Comparison of ENCODE assay signal across 1 cellular context in the genomic region with DNA sequence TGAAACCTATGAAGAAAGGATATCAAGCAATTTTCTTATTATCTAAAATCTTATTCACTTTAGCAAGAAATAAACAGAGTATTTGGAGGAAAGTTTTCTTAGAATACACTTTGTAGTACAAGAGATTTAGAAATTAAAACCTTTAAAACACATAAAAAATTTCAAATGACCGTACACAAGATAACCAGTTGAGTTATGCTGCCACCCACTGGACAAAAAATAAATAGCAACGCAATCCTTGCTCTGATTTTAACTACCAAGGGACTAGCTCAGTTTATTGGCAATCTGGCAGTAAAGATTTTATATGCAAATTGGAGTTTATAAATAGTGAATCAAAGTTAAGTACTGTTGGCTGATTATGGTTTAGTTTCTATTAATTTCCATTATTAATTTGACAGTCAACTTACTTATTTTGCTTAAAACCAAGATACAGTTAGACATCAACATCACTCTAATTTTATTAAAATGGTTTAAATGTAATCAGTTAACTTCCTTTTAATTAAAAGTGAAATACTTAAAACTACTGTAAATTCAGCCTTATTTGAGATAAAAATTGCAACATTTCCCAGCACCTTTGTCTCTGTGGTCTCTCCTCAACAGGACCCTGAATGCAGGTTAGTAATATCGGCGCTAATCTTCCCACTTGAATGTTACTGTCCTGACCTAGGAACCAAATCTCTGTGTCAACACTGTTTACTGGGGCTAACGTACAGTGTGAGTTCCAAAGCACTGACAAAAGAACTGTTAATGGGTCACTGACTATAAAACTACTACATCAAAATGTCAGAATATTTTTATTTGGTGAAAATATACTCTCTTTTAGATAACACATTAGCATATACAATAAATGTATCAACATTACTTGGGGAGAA.
TF ChIP-seq lines count a peak whose summit lies in the region.

No MANE protein-coding gene starts in this region.

TF ChIP-seq in WTC11, 78 proteins besides CTCF, POLR2A, EP300 and RAD21 (continued from another document):
- TF ChIP-seq, protein P1, sequence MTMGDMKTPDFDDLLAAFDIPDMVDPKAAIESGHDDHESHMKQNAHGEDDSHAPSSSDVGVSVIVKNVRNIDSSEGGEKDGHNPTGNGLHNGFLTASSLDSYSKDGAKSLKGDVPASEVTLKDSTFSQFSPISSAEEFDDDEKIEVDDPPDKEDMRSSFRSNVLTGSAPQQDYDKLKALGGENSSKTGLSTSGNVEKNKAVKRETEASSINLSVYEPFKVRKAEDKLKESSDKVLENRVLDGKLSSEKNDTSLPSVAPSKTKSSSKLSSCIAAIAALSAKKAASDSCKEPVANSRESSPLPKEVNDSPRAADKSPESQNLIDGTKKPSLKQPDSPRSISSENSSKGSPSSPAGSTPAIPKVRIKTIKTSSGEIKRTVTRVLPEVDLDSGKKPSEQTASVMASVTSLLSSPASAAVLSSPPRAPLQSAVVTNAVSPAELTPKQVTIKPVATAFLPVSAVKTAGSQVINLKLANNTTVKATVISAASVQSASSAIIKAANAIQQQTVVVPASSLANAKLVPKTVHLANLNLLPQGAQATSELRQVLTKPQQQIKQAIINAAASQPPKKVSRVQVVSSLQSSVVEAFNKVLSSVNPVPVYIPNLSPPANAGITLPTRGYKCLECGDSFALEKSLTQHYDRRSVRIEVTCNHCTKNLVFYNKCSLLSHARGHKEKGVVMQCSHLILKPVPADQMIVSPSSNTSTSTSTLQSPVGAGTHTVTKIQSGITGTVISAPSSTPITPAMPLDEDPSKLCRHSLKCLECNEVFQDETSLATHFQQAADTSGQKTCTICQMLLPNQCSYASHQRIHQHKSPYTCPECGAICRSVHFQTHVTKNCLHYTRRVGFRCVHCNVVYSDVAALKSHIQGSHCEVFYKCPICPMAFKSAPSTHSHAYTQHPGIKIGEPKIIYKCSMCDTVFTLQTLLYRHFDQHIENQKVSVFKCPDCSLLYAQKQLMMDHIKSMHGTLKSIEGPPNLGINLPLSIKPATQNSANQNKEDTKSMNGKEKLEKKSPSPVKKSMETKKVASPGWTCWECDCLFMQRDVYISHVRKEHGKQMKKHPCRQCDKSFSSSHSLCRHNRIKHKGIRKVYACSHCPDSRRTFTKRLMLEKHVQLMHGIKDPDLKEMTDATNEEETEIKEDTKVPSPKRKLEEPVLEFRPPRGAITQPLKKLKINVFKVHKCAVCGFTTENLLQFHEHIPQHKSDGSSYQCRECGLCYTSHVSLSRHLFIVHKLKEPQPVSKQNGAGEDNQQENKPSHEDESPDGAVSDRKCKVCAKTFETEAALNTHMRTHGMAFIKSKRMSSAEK (CRISPR knock-in tag; IDR thresholded peaks at IDR 0.05; ENCODE audit: borderline replicate concordance), result no peak
- TF ChIP-seq TEAD1 (CRISPR knock-in tag; IDR thresholded peaks at IDR 0.05) (no peak), TEAD4 (CRISPR knock-in tag; IDR thresholded peaks at IDR 0.05) (no peak), CDX4 (CRISPR knock-in tag; IDR thresholded peaks at IDR 0.05; ENCODE audit: borderline replicate concordance) (no peak), MXD4 (CRISPR knock-in tag; IDR thresholded peaks at IDR 0.05; ENCODE audit: borderline replicate concordance) (no peak), HMGXB4 (CRISPR knock-in tag; IDR thresholded peaks at IDR 0.05) (no peak), ZNF317 (CRISPR knock-in tag; IDR thresholded peaks at IDR 0.05; ENCODE audit: borderline replicate concordance, low read depth) (no peak), ATF1 (CRISPR knock-in tag; IDR thresholded peaks at IDR 0.05) (no peak)
- TF ChIP-seq, protein P2, sequence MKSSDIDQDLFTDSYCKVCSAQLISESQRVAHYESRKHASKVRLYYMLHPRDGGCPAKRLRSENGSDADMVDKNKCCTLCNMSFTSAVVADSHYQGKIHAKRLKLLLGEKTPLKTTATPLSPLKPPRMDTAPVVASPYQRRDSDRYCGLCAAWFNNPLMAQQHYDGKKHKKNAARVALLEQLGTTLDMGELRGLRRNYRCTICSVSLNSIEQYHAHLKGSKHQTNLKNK (CRISPR knock-in tag; IDR thresholded peaks at IDR 0.05), result no peak
